ENCODE assay signal across 12 cellular contexts in genomic region chr1:91710261-91710660, GRCh38.
"Had no signal": no experiment of that assay in that cellular context is flagged by ENCODE, and none has a peak within 500 bp of the region (broad histone marks: within the 10 kb centered on the region; RNA-seq: fewer than 3 reads in every experiment).

No MANE protein-coding gene starts in this region.

- H3K27ac Mint-ChIP-seq: activated CD8-positive, alpha-beta T cell treated with anti-CD3 and anti-CD28 coated beads for 36 hours; activated naive CD8-positive, alpha-beta T cell treated with anti-CD3 and anti-CD28 coated beads, Interleukin-2, amount 10 ng/mL, durations not matched to agents 7 days and 5 days; activated T-cell treated with anti-CD3 and anti-CD28 coated beads, Interleukin-2, amount 50 U/mL, for 72 hours; T-helper 1 cell treated with Interleukin-12 subunit alpha and Interleukin-12 subunit beta and Interleukin-4 antibody, amounts not matched to agents 30 μg/mL and 1 μg/mL, for 36 hours had no signal

- H3K9me3 Mint-ChIP-seq: activated CD8-positive, alpha-beta T cell treated with anti-CD3 and anti-CD28 coated beads for 36 hours; activated naive CD8-positive, alpha-beta T cell treated with anti-CD3 and anti-CD28 coated beads, Interleukin-2, amount 10 ng/mL, durations not matched to agents 7 days and 5 days; activated T-cell treated with anti-CD3 and anti-CD28 coated beads, Interleukin-2, amount 50 U/mL, for 72 hours; T-helper 1 cell treated with Interleukin-12 subunit alpha and Interleukin-12 subunit beta and Interleukin-4 antibody, amounts not matched to agents 30 μg/mL and 1 μg/mL, for 36 hours had no signal

- ATAC-seq: activated CD8-positive, alpha-beta T cell treated with anti-CD3 and anti-CD28 coated beads for 36 hours; activated T-cell treated with anti-CD3 and anti-CD28 coated beads, Interleukin-2, amount 50 U/mL, for 72 hours; psoas muscle had no signal

- H3K27ac ChIP-seq: cardiac muscle cell, psoas muscle had no signal

- H3K4me3 ChIP-seq: cardiac muscle cell, psoas muscle, stomach had no signal

- H3K27me3 Mint-ChIP-seq: activated CD8-positive, alpha-beta T cell treated with anti-CD3 and anti-CD28 coated beads for 36 hours; activated naive CD8-positive, alpha-beta T cell treated with anti-CD3 and anti-CD28 coated beads, Interleukin-2, amount 10 ng/mL, durations not matched to agents 7 days and 5 days had no signal

- H3K4me3 Mint-ChIP-seq: activated CD8-positive, alpha-beta T cell treated with anti-CD3 and anti-CD28 coated beads for 36 hours; activated naive CD8-positive, alpha-beta T cell treated with anti-CD3 and anti-CD28 coated beads, Interleukin-2, amount 10 ng/mL, durations not matched to agents 7 days and 5 days; activated T-cell treated with anti-CD3 and anti-CD28 coated beads, Interleukin-2, amount 50 U/mL, for 72 hours; T-helper 1 cell treated with Interleukin-12 subunit alpha and Interleukin-12 subunit beta and Interleukin-4 antibody, amounts not matched to agents 30 μg/mL and 1 μg/mL, for 36 hours had no signal

- H3K9me3 ChIP-seq: psoas muscle, stomach had no signal

- DNase-seq: activated CD4-positive, alpha-beta T cell treated with anti-CD3 and anti-CD28 coated beads for 4 hours; activated CD8-positive, alpha-beta memory T cell treated with anti-CD3 and anti-CD28 coated beads, Interleukin-2, amount 50 U/mL, for 4 hours; activated CD8-positive, alpha-beta T cell treated with anti-CD3 and anti-CD28 coated beads for 36 hours; activated naive CD8-positive, alpha-beta T cell treated with anti-CD3 and anti-CD28 coated beads, Interleukin-2, amount 10 ng/mL, durations not matched to agents 7 days and 5 days; activated T-cell treated with anti-CD3 and anti-CD28 coated beads, Interleukin-2, amount 50 U/mL, for 72 hours; kidney; occipital lobe; psoas muscle; stimulated activated CD4-positive, alpha-beta T cell treated with anti-CD3 and anti-CD28 coated beads, Interleukin-2, amount 100 ng/mL, for 48 hours; stomach had no signal

- H3K27me3 ChIP-seq: cardiac muscle cell, stomach had no signal

- H3K36me3 ChIP-seq: cardiac muscle cell had no signal
